ENCODE assay signal across 9 cellular contexts in the genomic region with DNA sequence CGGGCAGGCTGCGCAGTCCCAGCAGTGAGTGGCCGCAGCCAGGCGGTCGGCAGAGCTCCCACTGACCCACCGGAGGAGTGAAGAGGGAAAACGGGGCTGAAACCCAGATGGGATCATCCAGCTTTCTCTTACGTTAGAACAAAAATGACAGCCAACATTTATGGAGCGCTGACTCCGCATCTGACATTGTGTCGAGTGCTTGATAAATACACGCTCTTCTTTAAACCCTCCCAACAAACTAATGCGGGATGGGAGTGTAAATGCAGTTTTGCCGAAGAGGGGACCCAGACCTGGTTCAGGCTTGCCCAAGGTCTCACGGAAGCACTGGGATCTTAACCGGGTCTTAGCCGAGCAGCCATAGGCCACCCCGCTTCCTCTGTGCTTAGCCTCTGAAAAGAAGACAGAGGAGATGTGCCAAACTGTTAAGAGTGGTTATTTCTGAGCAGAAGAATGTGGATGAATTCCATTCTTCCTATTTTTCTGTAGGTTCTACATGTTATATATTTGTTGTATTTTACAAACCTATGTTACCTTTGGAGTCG. TPM values are rescaled to one million over a fixed set of nuclear protein-coding genes. Genes with fewer than 3 reads are reported as not detected.
DNase-seq lines count a peak whose midpoint lies in the region; ATAC-seq, FAIRE-seq and TF ChIP-seq lines count a peak whose summit lies in the region.
"Had no signal": no experiment of that assay in that cellular context is flagged by ENCODE, and none has a peak within 500 bp of the region (broad histone marks: within the 10 kb centered on the region; RNA-seq: fewer than 3 reads in every experiment).

No MANE protein-coding gene starts in this region.

- RAD21 ChIA-PET in GM12878 (lab: Charles Lee; ENCODE audit: unreplicated experiment) = no interaction called here

- SMC1A ChIA-PET in GM12878 (lab: Charles Lee; ENCODE audit: uncharacterized antibody, unreplicated experiment) = no interaction called here

- no peak for FAIRE-seq in GM12878 (lab: Jason Lieb, UNC)
- FAIRE-seq: H54 had no signal

- TF ChIP-seq RAD21 in GM12878 (IDR thresholded peaks at IDR 0.05; ENCODE audit: insufficient read depth, low read depth, low read length) = no peak

- intact Hi-C loops in activated CD4-positive, alpha-beta T cell treated with anti-CD3 and anti-CD28 coated beads, Interleukin-2, amount 10 ng/mL, durations not matched to agents 24 days and 14 days (cut with micrococcal nuclease) = loop anchor here (1.0 to 2.0 kb wide), 3 partner anchors 28 to 123 kb away; no protein-coding TSS in a partner anchor
- intact Hi-C loops in GM12878 (cut with micrococcal nuclease; ENCODE audit: unreplicated experiment) (no loop called here), left lung (cut with DNase I) (no loop called here)

- no peaks in the 10 kb centered on the region for H3K36me3 ChIP-seq in GM12878 (ENCODE audit: control insufficient read depth in 2 of 2, insufficient read depth in 2 of 2, low read length in 1 of 2)
- no peaks in the 10 kb centered on the region for H3K36me3 ChIP-seq in left lung
- H3K36me3 ChIP-seq in thoracic aorta = no peaks in the 10 kb centered on the region

- peaks cover 21% of the 10 kb centered on the region for H3K4me1 ChIP-seq in GM12878 (ENCODE audit: control insufficient read depth, insufficient read depth, low read length)
- peaks cover 11 to 33% of the 10 kb centered on the region in 2 donors for H3K4me1 ChIP-seq in left lung
- peaks cover 0 to 16% of the 10 kb centered on the region in 2 donors for H3K4me1 ChIP-seq in thoracic aorta (ENCODE audit: control insufficient read depth in 1 of 2, low read depth in 2 of 2)

- no peak for TF ChIP-seq CTCF in GM12878 (IDR thresholded peaks at IDR 0.05 in 2 of 3, conservative IDR thresholded peaks at IDR 0.05 in 1 of 3; ENCODE audit: control insufficient read depth in 2 of 3, extremely low read depth in 1 of 3, insufficient read depth in 1 of 3, low read depth in 3 of 3, low read length in 3 of 3)
- no peak for TF ChIP-seq CTCF in left lung (IDR thresholded peaks at IDR 0.05)
- no peak for TF ChIP-seq CTCF in thoracic aorta (IDR thresholded peaks at IDR 0.05)

- no peak for TF ChIP-seq POLR2A in GM12878 (IDR thresholded peaks at IDR 0.05; ENCODE audit: low read depth, low read length)

- no peak overlapping the region; the same call in 1 of the 2 replicates for H3K9ac ChIP-seq in GM12878 (ENCODE audit: control insufficient read depth, insufficient read depth, low read length)

- H3K4me2 ChIP-seq in GM12878 (ENCODE audit: control insufficient read depth, insufficient read depth) = peak overlapping the region; percentile 93

- H3K4me3 ChIP-seq in GM12878 (peak overlapping the region; percentile 44; the same call in 1 of the 2 replicates), left lung (peak overlapping the region; percentile 44 to 48), thoracic aorta (peak overlapping the region; percentile 78)

- CTCF ChIA-PET in GM12878 (lab: Yijun Ruan, JAX) = interaction anchor here (1.1 to 2.7 kb wide), 2 partner anchors 71 to 124 kb away, joined by 3 to 8 read pairs; no protein-coding TSS in a partner anchor

- ATAC-seq in GM12878 (no peak), left lung (no peak), thoracic aorta (ENCODE audit: insufficient number of reproducible peaks, low FRiP score, low read depth) (no peak)

- H2AFZ ChIP-seq in GM12878 (ENCODE audit: control insufficient read depth, low read depth, low read length) = no peak overlapping the region

- H3K9me3 ChIP-seq in GM12878 (replicated peaks; ENCODE audit: control insufficient read depth, insufficient read depth, low read length) (no peaks in the 10 kb centered on the region), left lung (no peaks in the 10 kb centered on the region), thoracic aorta (no peaks in the 10 kb centered on the region)

- peaks cover 11 to 27% of the 10 kb centered on the region in 2 experiments for H3K27me3 ChIP-seq in GM12878 (replicated peaks in 1 of 2; ENCODE audit: control insufficient read depth in 2 of 2, insufficient read depth in 2 of 2, low read length in 1 of 2)
- H3K27me3 ChIP-seq in left lung = peaks cover 14 to 69% of the 10 kb centered on the region in 2 donors
- no peaks in the 10 kb centered on the region for H3K27me3 ChIP-seq in thoracic aorta (replicated peaks; ENCODE audit: insufficient read depth)

- BruUV-seq in GM12878 (replicated peaks; lab: Mats Ljungman, UMichigan) = no TSS peak

- H3K27ac ChIP-seq in GM12878 (ENCODE audit: control insufficient read depth, insufficient read depth) = no peak overlapping the region
- H3K27ac ChIP-seq in left lung = no peak overlapping the region
- H3K27ac ChIP-seq in thoracic aorta = no peak overlapping the region

- DNase-seq in activated CD4-positive, alpha-beta T cell treated with anti-CD3 and anti-CD28 coated beads, Interleukin-2, amount 10 ng/mL, durations not matched to agents 24 days and 14 days = no peak
- DNase-seq in activated CD4-positive, alpha-beta T cell treated with anti-CD3 and anti-CD28 coated beads for 1 hour = no peak
- DNase-seq in GM12878 (ENCODE audit: low read depth, low spot score) = no peak
- DNase-seq in left lung = no peak
- DNase-seq in thoracic aorta (ENCODE audit: low spot score) = no peak
- DNase-seq in activated effector memory CD4-positive, alpha-beta T cell treated with Interleukin-2 at 50 U/mL for 16 hours = no peak
- DNase-seq in NCI-H187 treated with DMSO at 0.1 percent for 48 hours (lab: John Stamatoyannopoulos, UW) = no peak
- no peak for DNase-seq in NCI-H2081 treated with DMSO at 0.1 percent for 48 hours (lab: John Stamatoyannopoulos, UW)

- no peak overlapping the region for H3K27ac Mint-ChIP-seq in activated CD4-positive, alpha-beta T cell treated with anti-CD3 and anti-CD28 coated beads, Interleukin-2, amount 10 ng/mL, durations not matched to agents 24 days and 14 days

- WGBS in GM12878 (ENCODE audit: insufficient coverage, insufficient replicate concordance, low lambda C conversion rate, missing lambda C conversion rate) = 72% methylated on average over 19 of the region's 19 CpGs

- POLR2A ChIA-PET in GM12878 (lab: Charles Lee) = no interaction called here

- no peaks in the 10 kb centered on the region for H3K9me3 Mint-ChIP-seq in activated CD4-positive, alpha-beta T cell treated with anti-CD3 and anti-CD28 coated beads, Interleukin-2, amount 10 ng/mL, durations not matched to agents 24 days and 14 days

- no peaks in the 10 kb centered on the region for H4K20me1 ChIP-seq in GM12878 (ENCODE audit: control insufficient read depth, insufficient read depth)

- peaks cover 91% of the 10 kb centered on the region for H3K27me3 Mint-ChIP-seq in activated CD4-positive, alpha-beta T cell treated with anti-CD3 and anti-CD28 coated beads, Interleukin-2, amount 10 ng/mL, durations not matched to agents 24 days and 14 days

- TF ChIP-seq EP300 in GM12878 (IDR thresholded peaks at IDR 0.05; ENCODE audit: borderline replicate concordance in 1 of 2, control insufficient read depth in 1 of 2, low read depth in 2 of 2, low read length in 2 of 2) = no peak

- no peaks in the 10 kb centered on the region for H3K36me3 Mint-ChIP-seq in activated CD4-positive, alpha-beta T cell treated with anti-CD3 and anti-CD28 coated beads, Interleukin-2, amount 10 ng/mL, durations not matched to agents 24 days and 14 days (ENCODE audit: low read depth)

- in situ Hi-C loops in GM12878 (cut with MboI) = no loop called here

- peaks cover 35% of the 10 kb centered on the region for H3K4me1 Mint-ChIP-seq in activated CD4-positive, alpha-beta T cell treated with anti-CD3 and anti-CD28 coated beads, Interleukin-2, amount 10 ng/mL, durations not matched to agents 24 days and 14 days

- no peaks in the 10 kb centered on the region for H3K79me2 ChIP-seq in GM12878 (ENCODE audit: control insufficient read depth, insufficient read depth, low read length)

- H3K4me3 Mint-ChIP-seq in activated CD4-positive, alpha-beta T cell treated with anti-CD3 and anti-CD28 coated beads, Interleukin-2, amount 10 ng/mL, durations not matched to agents 24 days and 14 days = peak overlapping the region; percentile 44

TF ChIP-seq in GM12878, 131 proteins besides CTCF, POLR2A, EP300 and RAD21 (continues in another document):
- TF ChIP-seq LARP7 (IDR thresholded peaks at IDR 0.05) = no peak
- no peak for TF ChIP-seq NFYA (IDR thresholded peaks at IDR 0.05; ENCODE audit: borderline replicate concordance, low read depth, low read length)
- TF ChIP-seq, protein P1, sequence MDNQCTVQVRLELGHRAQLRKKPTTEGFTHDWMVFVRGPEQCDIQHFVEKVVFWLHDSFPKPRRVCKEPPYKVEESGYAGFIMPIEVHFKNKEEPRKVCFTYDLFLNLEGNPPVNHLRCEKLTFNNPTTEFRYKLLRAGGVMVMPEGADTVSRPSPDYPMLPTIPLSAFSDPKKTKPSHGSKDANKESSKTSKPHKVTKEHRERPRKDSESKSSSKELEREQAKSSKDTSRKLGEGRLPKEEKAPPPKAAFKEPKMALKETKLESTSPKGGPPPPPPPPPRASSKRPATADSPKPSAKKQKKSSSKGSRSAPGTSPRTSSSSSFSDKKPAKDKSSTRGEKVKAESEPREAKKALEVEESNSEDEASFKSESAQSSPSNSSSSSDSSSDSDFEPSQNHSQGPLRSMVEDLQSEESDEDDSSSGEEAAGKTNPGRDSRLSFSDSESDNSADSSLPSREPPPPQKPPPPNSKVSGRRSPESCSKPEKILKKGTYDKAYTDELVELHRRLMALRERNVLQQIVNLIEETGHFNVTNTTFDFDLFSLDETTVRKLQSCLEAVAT (IDR thresholded peaks at IDR 0.05) = no peak

RNA-seq across cellular contexts. Expression of a gene that starts 3.5 kb away (rescaled TPM):
- not detected in 2 replicates for total RNA-seq in activated CD4-positive, alpha-beta T cell treated with anti-CD3 and anti-CD28 coated beads, Interleukin-2, amount 10 ng/mL, durations not matched to agents 24 days and 14 days
- total RNA-seq in GM12878 (2013; cell fraction: nucleolus; rRNA removed) = 0.25 TPM in 1 of 2 replicates, not detected in the other
- total RNA-seq in GM12878 (2014; rRNA removed) (0.11 and 0.17 TPM in 2 replicates), GM12878 (2014; rRNA removed; fragmentation: Illumina TruSeq; extraction: Trizol) (0.14 and 0.27 TPM in 2 replicates), GM12878 (2021) (0.51 TPM in 2 replicates), left lung (1 to 10 TPM in 1 of 2 donors, not detected in 1; 1.6 TPM), thoracic aorta (1 to 10 TPM in 1 of 2 donors, under 1 TPM in 1; 0.54 to 1.3 TPM)
- 0.17 TPM for polyA plus RNA-seq in GM12878 (2011; ENCODE audit: low read depth)
- polyA plus RNA-seq in GM12878 (2011; rRNA removed) (0.18 TPM in 1 of 2 replicates, not detected in the other), GM12878 (2014; fragmentation: Illumina TruSeq; extraction: Trizol) (0.41 TPM in 1 of 2 replicates, not detected in the other), GM12878 (2014; fragmentation: Nextera tagmentation; extraction: Ambion mirVana) (under 1 TPM; 0.07 to 0.21 TPM), GM12878 (2014; rRNA removed) (0.13 and 0.56 TPM in 2 replicates), GM12878 (2016; fragmentation: Nextera tagmentation; extraction: Ambion mirVana) (under 1 TPM; 0.70 to 0.87 TPM)
- polyA plus RNA-seq in GM12878 (2011; cell fraction: cytosol; rRNA removed) = 0.13 TPM in 2 replicates
- 0.44 and 0.48 TPM in 2 replicates for polyA plus RNA-seq in GM12878 (2011; cell fraction: nucleus; rRNA removed)
- 0.27 and 0.41 TPM in 2 replicates for polyA plus RNA-seq in GM12878 (2012)
- polyA minus RNA-seq in GM12878 (2011; rRNA and poly(A)+ RNA removed) = not detected in 2 replicates
- not detected in 2 replicates for polyA minus RNA-seq in GM12878 (2011; cell fraction: cytosol; rRNA and poly(A)+ RNA removed)
- polyA minus RNA-seq in GM12878 (2011; cell fraction: nucleus; rRNA and poly(A)+ RNA removed) = not detected in 2 replicates
